1 cellular context compared by ENCODE assay signal in genomic region chr2:73260338-73260984, GRCh38.
TF ChIP-seq lines count a peak whose summit lies in the region.

No MANE protein-coding gene starts in this region.

TF ChIP-seq in endothelial cell of umbilical vein, 7 proteins besides CTCF, POLR2A, EP300 and RAD21:
- no peak for TF ChIP-seq MYC (IDR thresholded peaks at IDR 0.05; ENCODE audit: low read depth, low read length)
- TF ChIP-seq FOS (IDR thresholded peaks at IDR 0.05; ENCODE audit: borderline replicate concordance, insufficient read depth, low read length) = no peak
- no peak for TF ChIP-seq JUN (IDR thresholded peaks at IDR 0.05; ENCODE audit: borderline replicate concordance, insufficient read depth, insufficient read length, low read depth)
- TF ChIP-seq MAX (IDR thresholded peaks at IDR 0.05; ENCODE audit: insufficient read depth, insufficient read length) = peak; percentile 85
- TF ChIP-seq GATA2 (IDR thresholded peaks at IDR 0.05; ENCODE audit: insufficient read depth, insufficient read length, low read depth, low read length) = no peak
- no peak for TF ChIP-seq POLR2AphosphoS5 (IDR thresholded peaks at IDR 0.05; ENCODE audit: insufficient read depth, low read depth, low read length)
